In the genomic region with DNA sequence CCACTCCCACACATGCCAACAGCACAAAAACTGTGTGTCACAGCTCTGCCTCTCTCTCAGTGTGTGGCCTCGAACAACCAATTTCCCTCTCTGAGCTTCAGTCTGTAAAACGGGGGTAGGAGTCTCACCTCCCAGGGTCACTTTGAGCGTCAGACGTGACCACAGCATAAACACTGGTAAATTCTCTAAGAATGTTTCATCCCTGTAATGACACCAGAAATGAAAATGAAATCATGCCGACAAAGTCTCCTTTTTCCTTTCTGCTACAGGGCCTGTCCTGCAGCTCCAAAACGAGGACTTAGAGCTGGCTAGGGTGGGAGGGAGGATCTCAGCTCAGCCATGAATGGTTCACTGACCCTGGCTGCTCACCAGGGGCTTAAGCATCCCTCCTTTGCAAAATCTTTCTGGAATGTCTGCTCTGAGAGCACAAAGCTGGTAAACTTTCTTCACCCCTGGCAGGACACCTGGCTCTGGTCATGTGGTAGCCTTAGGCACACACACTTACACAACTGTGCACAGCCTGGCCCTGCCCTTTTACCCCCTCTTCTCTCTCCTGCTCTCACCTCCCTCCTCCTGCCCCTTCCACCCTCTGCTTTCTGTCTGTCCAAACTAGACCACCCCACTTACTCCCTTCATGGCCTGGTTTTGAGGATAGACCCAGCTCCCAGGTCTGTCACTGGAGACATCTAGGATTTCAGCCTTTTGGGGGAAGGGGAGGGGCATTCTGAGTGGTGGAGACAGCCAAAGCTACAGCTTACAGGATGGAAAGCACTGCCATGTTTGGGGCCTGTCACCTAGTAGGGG, we compare ENCODE assay signal across 1 cellular context.
TF ChIP-seq lines count a peak whose summit lies in the region.

No MANE protein-coding gene starts in this region.

TF ChIP-seq in HepG2, 621 proteins besides CTCF, POLR2A, EP300 and RAD21 (continued from another document and continues in another):
- TF ChIP-seq, protein P1, sequence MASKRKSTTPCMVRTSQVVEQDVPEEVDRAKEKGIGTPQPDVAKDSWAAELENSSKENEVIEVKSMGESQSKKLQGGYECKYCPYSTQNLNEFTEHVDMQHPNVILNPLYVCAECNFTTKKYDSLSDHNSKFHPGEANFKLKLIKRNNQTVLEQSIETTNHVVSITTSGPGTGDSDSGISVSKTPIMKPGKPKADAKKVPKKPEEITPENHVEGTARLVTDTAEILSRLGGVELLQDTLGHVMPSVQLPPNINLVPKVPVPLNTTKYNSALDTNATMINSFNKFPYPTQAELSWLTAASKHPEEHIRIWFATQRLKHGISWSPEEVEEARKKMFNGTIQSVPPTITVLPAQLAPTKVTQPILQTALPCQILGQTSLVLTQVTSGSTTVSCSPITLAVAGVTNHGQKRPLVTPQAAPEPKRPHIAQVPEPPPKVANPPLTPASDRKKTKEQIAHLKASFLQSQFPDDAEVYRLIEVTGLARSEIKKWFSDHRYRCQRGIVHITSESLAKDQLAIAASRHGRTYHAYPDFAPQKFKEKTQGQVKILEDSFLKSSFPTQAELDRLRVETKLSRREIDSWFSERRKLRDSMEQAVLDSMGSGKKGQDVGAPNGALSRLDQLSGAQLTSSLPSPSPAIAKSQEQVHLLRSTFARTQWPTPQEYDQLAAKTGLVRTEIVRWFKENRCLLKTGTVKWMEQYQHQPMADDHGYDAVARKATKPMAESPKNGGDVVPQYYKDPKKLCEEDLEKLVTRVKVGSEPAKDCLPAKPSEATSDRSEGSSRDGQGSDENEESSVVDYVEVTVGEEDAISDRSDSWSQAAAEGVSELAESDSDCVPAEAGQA (IDR thresholded peaks at IDR 0.05; ENCODE audit: low read depth), result no peak
- TF ChIP-seq, protein P1 (CRISPR knock-in tag; IDR thresholded peaks at IDR 0.05; ENCODE audit: borderline replicate concordance), result no peak
- TF ChIP-seq ETV6 (CRISPR knock-in tag; conservative IDR thresholded peaks at IDR 0.05), result no peak
- no peak for TF ChIP-seq JUNB (CRISPR knock-in tag; IDR thresholded peaks at IDR 0.05; ENCODE audit: borderline replicate concordance)
- no peak for TF ChIP-seq ZFY (CRISPR knock-in tag; IDR thresholded peaks at IDR 0.05)
- TF ChIP-seq ATF4 (CRISPR knock-in tag; IDR thresholded peaks at IDR 0.05), result no peak
- TF ChIP-seq HMGA1 (CRISPR knock-in tag; conservative IDR thresholded peaks at IDR 0.05), result no peak
- no peak for TF ChIP-seq ZKSCAN8 (CRISPR knock-in tag; IDR thresholded peaks at IDR 0.05; ENCODE audit: borderline replicate concordance)
- TF ChIP-seq CEBPB (IDR thresholded peaks at IDR 0.05; ENCODE audit: borderline replicate concordance, low read depth, low read length), result peak; percentile 55; the same call in 1 of the 2 replicates
- TF ChIP-seq ZBTB43 (CRISPR knock-in tag; conservative IDR thresholded peaks at IDR 0.05), result 0 out of 2 replicates have a peak, but pooled peaks have one; percentile 81
- TF ChIP-seq POGZ (CRISPR knock-in tag; IDR thresholded peaks at IDR 0.05), result no peak
- TF ChIP-seq TGIF2 (CRISPR knock-in tag; IDR thresholded peaks at IDR 0.05), result no peak
- TF ChIP-seq USF2 (IDR thresholded peaks at IDR 0.05; ENCODE audit: low read depth, low read length), result peak; percentile 42
- TF ChIP-seq USF2 (CRISPR knock-in tag; IDR thresholded peaks at IDR 0.05; ENCODE audit: borderline replicate concordance), result 0 out of 2 replicates have a peak, but pooled peaks have one; percentile 5
- peak; percentile 36; the same call in 1 of the 2 replicates for TF ChIP-seq IRF2 (CRISPR knock-in tag; IDR thresholded peaks at IDR 0.05)
- no peak for TF ChIP-seq HHEX (CRISPR knock-in tag; IDR thresholded peaks at IDR 0.05)
- TF ChIP-seq, protein P2, sequence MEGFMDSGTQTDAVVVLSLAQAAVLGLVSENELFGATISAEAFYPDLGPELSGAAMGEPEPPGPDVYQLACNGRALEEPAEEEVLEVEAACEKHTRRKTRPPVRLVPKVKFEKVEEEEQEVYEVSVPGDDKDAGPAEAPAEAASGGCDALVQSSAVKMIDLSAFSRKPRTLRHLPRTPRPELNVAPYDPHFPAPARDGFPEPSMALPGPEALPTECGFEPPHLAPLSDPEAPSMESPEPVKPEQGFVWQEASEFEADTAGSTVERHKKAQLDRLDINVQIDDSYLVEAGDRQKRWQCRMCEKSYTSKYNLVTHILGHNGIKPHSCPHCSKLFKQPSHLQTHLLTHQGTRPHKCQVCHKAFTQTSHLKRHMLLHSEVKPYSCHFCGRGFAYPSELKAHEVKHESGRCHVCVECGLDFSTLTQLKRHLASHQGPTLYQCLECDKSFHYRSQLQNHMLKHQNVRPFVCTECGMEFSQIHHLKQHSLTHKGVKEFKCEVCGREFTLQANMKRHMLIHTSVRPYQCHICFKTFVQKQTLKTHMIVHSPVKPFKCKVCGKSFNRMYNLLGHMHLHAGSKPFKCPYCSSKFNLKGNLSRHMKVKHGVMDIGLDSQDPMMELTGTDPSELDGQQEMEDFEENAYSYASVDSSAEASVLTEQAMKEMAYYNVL (CRISPR knock-in tag; IDR thresholded peaks at IDR 0.05; ENCODE audit: borderline replicate concordance), result no peak
- no peak for TF ChIP-seq GATA4 (IDR thresholded peaks at IDR 0.05; ENCODE audit: borderline replicate concordance, low read depth)
- TF ChIP-seq GMEB1 (CRISPR knock-in tag; IDR thresholded peaks at IDR 0.05; ENCODE audit: borderline replicate concordance), result no peak
- TF ChIP-seq DNMT3B (CRISPR knock-in tag; conservative IDR thresholded peaks at IDR 0.05), result no peak
- TF ChIP-seq ZNF414 (CRISPR knock-in tag; IDR thresholded peaks at IDR 0.05), result no peak
- TF ChIP-seq MXD4 (CRISPR knock-in tag; IDR thresholded peaks at IDR 0.05), result no peak; the same call in 1 of the 2 replicates
- TF ChIP-seq HMG20A (CRISPR knock-in tag; IDR thresholded peaks at IDR 0.05; ENCODE audit: borderline replicate concordance), result no peak
- TF ChIP-seq PBX2 (CRISPR knock-in tag; IDR thresholded peaks at IDR 0.05), result no peak
- no peak for TF ChIP-seq MATR3 (CRISPR knock-in tag; IDR thresholded peaks at IDR 0.05)
- no peak for TF ChIP-seq RBM22 (optimal IDR thresholded peaks at IDR 0.05; ENCODE audit: low read length)
- TF ChIP-seq CBX5 (CRISPR knock-in tag; IDR thresholded peaks at IDR 0.05; ENCODE audit: borderline replicate concordance), result no peak; the same call in 1 of the 2 replicates
- TF ChIP-seq SYNCRIP (IDR thresholded peaks at IDR 0.05; ENCODE audit: insufficient read depth, low read depth, low read length), result no peak
- TF ChIP-seq ZNF772 (CRISPR knock-in tag; IDR thresholded peaks at IDR 0.05), result no peak
- TF ChIP-seq GABPB1 (CRISPR knock-in tag; IDR thresholded peaks at IDR 0.05), result no peak
- no peak for TF ChIP-seq DMAP1 (CRISPR knock-in tag; IDR thresholded peaks at IDR 0.05)
- TF ChIP-seq, protein P3, sequence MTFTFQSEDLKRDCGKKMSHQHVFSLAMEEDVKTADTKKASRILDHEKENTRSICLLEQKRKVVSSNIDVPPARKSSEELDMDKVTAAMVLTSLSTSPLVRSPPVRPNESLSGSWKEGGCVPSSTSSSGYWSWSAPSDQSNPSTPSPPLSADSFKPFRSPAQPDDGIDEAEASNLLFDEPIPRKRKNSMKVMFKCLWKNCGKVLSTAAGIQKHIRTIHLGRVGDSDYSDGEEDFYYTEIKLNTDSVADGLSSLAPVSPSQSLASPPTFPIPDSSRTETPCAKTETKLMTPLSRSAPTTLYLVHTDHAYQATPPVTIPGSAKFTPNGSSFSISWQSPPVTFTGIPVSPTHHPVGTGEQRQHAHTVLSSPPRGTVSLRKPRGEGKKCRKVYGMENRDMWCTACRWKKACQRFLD (CRISPR knock-in tag; IDR thresholded peaks at IDR 0.05; ENCODE audit: borderline replicate concordance), result no peak
- TF ChIP-seq HOXA3 (CRISPR knock-in tag; IDR thresholded peaks at IDR 0.05), result peak; percentile 31; the same call in 1 of the 2 replicates
- TF ChIP-seq ZNF792 (CRISPR knock-in tag; IDR thresholded peaks at IDR 0.05), result no peak
- no peak for TF ChIP-seq ZFP90 (CRISPR knock-in tag; IDR thresholded peaks at IDR 0.05; ENCODE audit: borderline replicate concordance)
- no peak for TF ChIP-seq HDAC6 (IDR thresholded peaks at IDR 0.05; ENCODE audit: low read depth, low read length)
- no peak for TF ChIP-seq KLF12 (CRISPR knock-in tag; IDR thresholded peaks at IDR 0.05; ENCODE audit: borderline replicate concordance)
